Comparison of ENCODE assay signal across 1 cellular context in the genomic region with DNA sequence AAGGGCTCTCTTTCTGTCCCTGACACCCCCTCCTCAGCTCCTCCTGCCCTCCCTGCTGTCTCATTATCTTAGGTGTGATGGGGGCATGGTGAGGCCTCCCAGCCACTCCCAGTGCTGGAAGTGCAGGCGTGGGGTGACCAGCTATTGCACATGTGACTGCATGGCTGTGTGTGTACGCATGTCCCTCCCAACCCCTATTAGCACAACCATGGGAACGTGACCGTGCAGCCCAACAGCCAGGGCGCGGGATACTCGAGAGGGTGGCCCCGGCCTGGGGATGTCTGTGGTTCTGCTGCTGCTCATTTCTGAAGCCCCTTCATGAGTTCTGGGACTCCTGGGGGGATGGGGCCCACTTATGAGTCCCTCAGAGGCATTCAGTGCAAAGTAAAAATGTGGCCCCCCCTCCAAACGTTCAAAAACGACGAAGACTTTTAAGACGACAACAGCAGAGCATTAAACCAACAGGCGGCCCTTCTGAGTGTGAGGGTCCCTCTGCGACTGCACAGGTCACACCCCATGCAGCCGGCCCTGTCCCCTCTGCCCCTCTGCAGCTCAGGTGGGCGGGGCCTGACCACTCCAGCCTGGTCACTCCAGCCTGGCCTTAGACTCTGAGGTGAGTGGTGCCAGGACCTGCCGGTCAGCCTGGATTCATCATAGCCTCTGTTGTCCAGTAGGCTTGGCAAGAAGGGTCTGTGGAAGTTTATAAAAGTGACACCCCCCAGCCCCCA.
TF ChIP-seq lines count a peak whose summit lies in the region.

No MANE protein-coding gene starts in this region.

TF ChIP-seq in liver, 16 proteins besides CTCF, POLR2A, EP300 and RAD21 (continued from another document):
- TF ChIP-seq, protein P1, sequence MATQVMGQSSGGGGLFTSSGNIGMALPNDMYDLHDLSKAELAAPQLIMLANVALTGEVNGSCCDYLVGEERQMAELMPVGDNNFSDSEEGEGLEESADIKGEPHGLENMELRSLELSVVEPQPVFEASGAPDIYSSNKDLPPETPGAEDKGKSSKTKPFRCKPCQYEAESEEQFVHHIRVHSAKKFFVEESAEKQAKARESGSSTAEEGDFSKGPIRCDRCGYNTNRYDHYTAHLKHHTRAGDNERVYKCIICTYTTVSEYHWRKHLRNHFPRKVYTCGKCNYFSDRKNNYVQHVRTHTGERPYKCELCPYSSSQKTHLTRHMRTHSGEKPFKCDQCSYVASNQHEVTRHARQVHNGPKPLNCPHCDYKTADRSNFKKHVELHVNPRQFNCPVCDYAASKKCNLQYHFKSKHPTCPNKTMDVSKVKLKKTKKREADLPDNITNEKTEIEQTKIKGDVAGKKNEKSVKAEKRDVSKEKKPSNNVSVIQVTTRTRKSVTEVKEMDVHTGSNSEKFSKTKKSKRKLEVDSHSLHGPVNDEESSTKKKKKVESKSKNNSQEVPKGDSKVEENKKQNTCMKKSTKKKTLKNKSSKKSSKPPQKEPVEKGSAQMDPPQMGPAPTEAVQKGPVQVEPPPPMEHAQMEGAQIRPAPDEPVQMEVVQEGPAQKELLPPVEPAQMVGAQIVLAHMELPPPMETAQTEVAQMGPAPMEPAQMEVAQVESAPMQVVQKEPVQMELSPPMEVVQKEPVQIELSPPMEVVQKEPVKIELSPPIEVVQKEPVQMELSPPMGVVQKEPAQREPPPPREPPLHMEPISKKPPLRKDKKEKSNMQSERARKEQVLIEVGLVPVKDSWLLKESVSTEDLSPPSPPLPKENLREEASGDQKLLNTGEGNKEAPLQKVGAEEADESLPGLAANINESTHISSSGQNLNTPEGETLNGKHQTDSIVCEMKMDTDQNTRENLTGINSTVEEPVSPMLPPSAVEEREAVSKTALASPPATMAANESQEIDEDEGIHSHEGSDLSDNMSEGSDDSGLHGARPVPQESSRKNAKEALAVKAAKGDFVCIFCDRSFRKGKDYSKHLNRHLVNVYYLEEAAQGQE (IDR thresholded peaks at IDR 0.05): no peak
- TF ChIP-seq HNF4A (conservative IDR thresholded peaks at IDR 0.05) (no peak), TAF1 (conservative IDR thresholded peaks at IDR 0.05) (no peak), NR2F2 (IDR thresholded peaks at IDR 0.05) (no peak), SP1 (IDR thresholded peaks at IDR 0.05) (no peak), RXRA (IDR thresholded peaks at IDR 0.05) (no peak), FOXA1 (IDR thresholded peaks at IDR 0.05) (no peak), HNF4G (IDR thresholded peaks at IDR 0.05) (no peak)
- TF ChIP-seq, protein P2, sequence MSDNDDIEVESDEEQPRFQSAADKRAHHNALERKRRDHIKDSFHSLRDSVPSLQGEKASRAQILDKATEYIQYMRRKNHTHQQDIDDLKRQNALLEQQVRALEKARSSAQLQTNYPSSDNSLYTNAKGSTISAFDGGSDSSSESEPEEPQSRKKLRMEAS (IDR thresholded peaks at IDR 0.05): no peak
- TF ChIP-seq, protein P3, sequence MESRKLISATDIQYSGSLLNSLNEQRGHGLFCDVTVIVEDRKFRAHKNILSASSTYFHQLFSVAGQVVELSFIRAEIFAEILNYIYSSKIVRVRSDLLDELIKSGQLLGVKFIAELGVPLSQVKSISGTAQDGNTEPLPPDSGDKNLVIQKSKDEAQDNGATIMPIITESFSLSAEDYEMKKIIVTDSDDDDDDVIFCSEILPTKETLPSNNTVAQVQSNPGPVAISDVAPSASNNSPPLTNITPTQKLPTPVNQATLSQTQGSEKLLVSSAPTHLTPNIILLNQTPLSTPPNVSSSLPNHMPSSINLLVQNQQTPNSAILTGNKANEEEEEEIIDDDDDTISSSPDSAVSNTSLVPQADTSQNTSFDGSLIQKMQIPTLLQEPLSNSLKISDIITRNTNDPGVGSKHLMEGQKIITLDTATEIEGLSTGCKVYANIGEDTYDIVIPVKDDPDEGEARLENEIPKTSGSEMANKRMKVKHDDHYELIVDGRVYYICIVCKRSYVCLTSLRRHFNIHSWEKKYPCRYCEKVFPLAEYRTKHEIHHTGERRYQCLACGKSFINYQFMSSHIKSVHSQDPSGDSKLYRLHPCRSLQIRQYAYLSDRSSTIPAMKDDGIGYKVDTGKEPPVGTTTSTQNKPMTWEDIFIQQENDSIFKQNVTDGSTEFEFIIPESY (IDR thresholded peaks at IDR 0.05): no peak
